In genomic region chr13:41547253-41548000, GRCh38 we compare ENCODE assay signal across 13 cellular contexts.
DNase-seq lines count a peak whose midpoint lies in the region; FAIRE-seq and TF ChIP-seq lines count a peak whose summit lies in the region.
"Had no signal": no experiment of that assay in that cellular context is flagged by ENCODE, and none has a peak within 500 bp of the region (broad histone marks: within the 10 kb centered on the region; RNA-seq: fewer than 3 reads in every experiment).

No MANE protein-coding gene starts in this region.

- H3K9me3 ChIP-seq in astrocyte (ENCODE audit: insufficient read depth, low read depth, low read length) (peaks cover under 1% of the 10 kb centered on the region), left ventricle myocardium inferior (replicated peaks) (no peaks in the 10 kb centered on the region)

- H3K4me2 ChIP-seq in astrocyte (ENCODE audit: low read length) = no peak overlapping the region

- H3K36me3 ChIP-seq in astrocyte (ENCODE audit: insufficient read depth, low read length) (no peaks in the 10 kb centered on the region), left ventricle myocardium inferior (no peaks in the 10 kb centered on the region)

- H3K79me2 ChIP-seq in astrocyte (ENCODE audit: insufficient read depth, low read length) = no peaks in the 10 kb centered on the region

- no peak overlapping the region for H3K4me3 Mint-ChIP-seq in astrocyte (ENCODE audit: unreplicated experiment)
- no peak overlapping the region for H3K4me3 Mint-ChIP-seq in progenitor cell of endocrine pancreas (ENCODE audit: low read depth)
- H3K4me3 Mint-ChIP-seq in activated T-helper 2 cell treated with anti-CD3 and anti-CD28 coated beads, Interferon-gamma antibody, Interleukin-2, Interleukin-4, amounts not matched to agents 10 μg/mL and 5 μg/mL and 100 μg/mL, durations not matched to agents 14 hours and 24 hours and 36 hours (ENCODE audit: low read depth) = no peak overlapping the region
- H3K4me3 Mint-ChIP-seq: naive thymus-derived CD4-positive, alpha-beta T cell had no signal

- DNase-seq in AG08395 (ENCODE audit: low spot score) (peak; percentile 71), astrocyte (ENCODE audit: low read depth) (no peak), left ventricle myocardium inferior (peak; percentile 66), progenitor cell of endocrine pancreas (ENCODE audit: low spot score, unreplicated experiment) (no peak), dedifferentiated amniotic fluid mesenchymal stem cell (ENCODE audit: extremely low spot score) (no peak), NCI-H510A treated with DMSO at 0.1 percent for 48 hours (lab: John Stamatoyannopoulos, UW) (no peak)
- DNase-seq in stimulated activated CD4-positive, alpha-beta T cell treated with anti-CD3 and anti-CD28 coated beads, Interleukin-12 subunit alpha, Interleukin-12 subunit beta, amount 100 ng/mL, for 4 hours = no peak
- no peak for DNase-seq in activated T-helper 2 cell treated with anti-CD3 and anti-CD28 coated beads, Interferon-gamma antibody, Interleukin-2, Interleukin-4, amounts not matched to agents 10 μg/mL and 5 μg/mL and 100 μg/mL, durations not matched to agents 14 hours and 24 hours and 36 hours (ENCODE audit: low spot score)
- DNase-seq: activated effector memory CD4-positive, alpha-beta T cell treated with Interleukin-2 at 50 U/mL for 16 hours; KBM-7; naive thymus-derived CD4-positive, alpha-beta T cell; NCI-H510A had no signal

- H3K4me3 ChIP-seq in astrocyte (ENCODE audit: insufficient read depth, low read depth, low read length) = no peak overlapping the region
- H3K4me3 ChIP-seq in left ventricle myocardium inferior = no peak overlapping the region

- H2AFZ ChIP-seq in astrocyte (ENCODE audit: low read depth, low read length) = peak overlapping the region; percentile 68

- peaks cover 5% of the 10 kb centered on the region for H3K9me3 Mint-ChIP-seq in astrocyte (ENCODE audit: unreplicated experiment)
- no peaks in the 10 kb centered on the region for H3K9me3 Mint-ChIP-seq in progenitor cell of endocrine pancreas (ENCODE audit: low read depth)
- H3K9me3 Mint-ChIP-seq in activated T-helper 2 cell treated with anti-CD3 and anti-CD28 coated beads, Interferon-gamma antibody, Interleukin-2, Interleukin-4, amounts not matched to agents 10 μg/mL and 5 μg/mL and 100 μg/mL, durations not matched to agents 14 hours and 24 hours and 36 hours = peaks cover 6% of the 10 kb centered on the region

- H3K4me1 Mint-ChIP-seq in astrocyte (ENCODE audit: low read depth, unreplicated experiment) (peaks cover 40% of the 10 kb centered on the region), progenitor cell of endocrine pancreas (ENCODE audit: low read depth) (peaks cover 11% of the 10 kb centered on the region)
- H3K4me1 Mint-ChIP-seq in activated T-helper 2 cell treated with anti-CD3 and anti-CD28 coated beads, Interferon-gamma antibody, Interleukin-2, Interleukin-4, amounts not matched to agents 10 μg/mL and 5 μg/mL and 100 μg/mL, durations not matched to agents 14 hours and 24 hours and 36 hours (ENCODE audit: low read depth) = peaks cover 17% of the 10 kb centered on the region

- peaks cover 3% of the 10 kb centered on the region for H3K36me3 Mint-ChIP-seq in astrocyte (ENCODE audit: low read depth, unreplicated experiment)
- H3K36me3 Mint-ChIP-seq in progenitor cell of endocrine pancreas (ENCODE audit: insufficient read depth) = no peaks in the 10 kb centered on the region
- no peaks in the 10 kb centered on the region for H3K36me3 Mint-ChIP-seq in activated T-helper 2 cell treated with anti-CD3 and anti-CD28 coated beads, Interferon-gamma antibody, Interleukin-2, Interleukin-4, amounts not matched to agents 10 μg/mL and 5 μg/mL and 100 μg/mL, durations not matched to agents 14 hours and 24 hours and 36 hours (ENCODE audit: low read depth)

- no peak overlapping the region for H3K9ac ChIP-seq in astrocyte (ENCODE audit: low read length)

- peaks cover 35% of the 10 kb centered on the region for H3K27me3 Mint-ChIP-seq in astrocyte (ENCODE audit: low read depth, unreplicated experiment)
- no peaks in the 10 kb centered on the region for H3K27me3 Mint-ChIP-seq in progenitor cell of endocrine pancreas
- no peaks in the 10 kb centered on the region for H3K27me3 Mint-ChIP-seq in activated T-helper 2 cell treated with anti-CD3 and anti-CD28 coated beads, Interferon-gamma antibody, Interleukin-2, Interleukin-4, amounts not matched to agents 10 μg/mL and 5 μg/mL and 100 μg/mL, durations not matched to agents 14 hours and 24 hours and 36 hours (ENCODE audit: low read depth)
- H3K27me3 Mint-ChIP-seq: naive thymus-derived CD4-positive, alpha-beta T cell had no signal

- H3K27me3 ChIP-seq in astrocyte (ENCODE audit: insufficient read depth, low read length) (peaks cover 2% of the 10 kb centered on the region), left ventricle myocardium inferior (ENCODE audit: low read depth) (no peaks in the 10 kb centered on the region)

- FAIRE-seq in astrocyte (lab: Jason Lieb, UNC) = no peak
- FAIRE-seq: GM19239 had no signal

- no peak for TF ChIP-seq CTCF in astrocyte (IDR thresholded peaks at IDR 0.05; ENCODE audit: insufficient read depth, low read depth, low read length)
- TF ChIP-seq CTCF in left ventricle myocardium inferior (IDR thresholded peaks at IDR 0.05; ENCODE audit: borderline replicate concordance) = no peak
- TF ChIP-seq CTCF in progenitor cell of endocrine pancreas (IDR thresholded peaks at IDR 0.05; ENCODE audit: unreplicated experiment) = no peak

- intact Hi-C loops in left ventricle myocardium inferior (cut with micrococcal nuclease) = no loop called here
- intact Hi-C loops in activated T-helper 2 cell treated with anti-CD3 and anti-CD28 coated beads, Interferon-gamma antibody, Interleukin-2, Interleukin-4, amounts not matched to agents 10 μg/mL and 5 μg/mL and 100 μg/mL, durations not matched to agents 14 hours and 24 hours and 36 hours (cut with micrococcal nuclease) = no loop called here

- peak overlapping the region; percentile 84 for H3K27ac Mint-ChIP-seq in astrocyte (ENCODE audit: unreplicated experiment)
- peak overlapping the region; percentile 63 for H3K27ac Mint-ChIP-seq in progenitor cell of endocrine pancreas
- no peak overlapping the region for H3K27ac Mint-ChIP-seq in activated T-helper 2 cell treated with anti-CD3 and anti-CD28 coated beads, Interferon-gamma antibody, Interleukin-2, Interleukin-4, amounts not matched to agents 10 μg/mL and 5 μg/mL and 100 μg/mL, durations not matched to agents 14 hours and 24 hours and 36 hours

- H3K4me1 ChIP-seq in astrocyte (ENCODE audit: insufficient read depth, low read length) (peaks cover 25% of the 10 kb centered on the region), left ventricle myocardium inferior (peaks cover 24% of the 10 kb centered on the region)

- H4K20me1 ChIP-seq in astrocyte (ENCODE audit: insufficient read depth, low read length) = no peaks in the 10 kb centered on the region

- H3K27ac ChIP-seq in astrocyte (ENCODE audit: low read depth, low read length) (no peak overlapping the region), left ventricle myocardium inferior (replicated peaks) (peak overlapping the region; percentile 89)

Comparison
In these comparisons a context has a peak if more than half of its experiments do, and no peak if none do; other contexts are left out.
1. DNase-seq: peak in AG08395 (single experiment) and left ventricle myocardium inferior (single experiment); none in astrocyte (single experiment), progenitor cell of endocrine pancreas (single experiment), stimulated activated CD4-positive, alpha-beta T cell treated with anti-CD3 and anti-CD28 coated beads, Interleukin-12 subunit alpha, Interleukin-12 subunit beta, amount 100 ng/mL, for 4 hours (single experiment), dedifferentiated amniotic fluid mesenchymal stem cell (single experiment), activated T-helper 2 cell treated with anti-CD3 and anti-CD28 coated beads, Interferon-gamma antibody, Interleukin-2, Interleukin-4, amounts not matched to agents 10 μg/mL and 5 μg/mL and 100 μg/mL, durations not matched to agents 14 hours and 24 hours and 36 hours (single experiment) and NCI-H510A treated with DMSO at 0.1 percent for 48 hours (single experiment).